ENCODE assay signal across 24 cellular contexts in the genomic region with DNA sequence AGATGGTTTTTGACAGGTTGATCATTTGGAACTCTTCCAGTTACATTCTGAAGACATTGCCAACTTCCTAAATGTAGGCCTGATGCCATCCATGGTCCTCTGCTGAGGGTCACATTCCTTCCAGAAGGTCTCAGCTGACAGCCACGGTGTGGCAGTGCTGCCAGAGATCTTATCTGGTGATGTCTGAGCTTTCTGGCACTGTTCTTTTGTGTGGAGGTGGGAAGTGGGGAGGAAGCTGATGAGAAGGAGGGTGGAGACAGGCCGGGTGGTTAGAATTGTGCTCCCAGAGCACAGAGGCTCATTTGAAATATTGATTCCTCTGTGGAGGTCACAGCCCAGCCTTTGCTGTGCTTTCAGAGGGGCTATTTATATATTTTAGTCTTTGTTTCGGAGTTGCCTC. TPM values are rescaled to one million over a fixed set of nuclear protein-coding genes. Genes with fewer than 3 reads are reported as not detected.
DNase-seq lines count a peak whose midpoint lies in the region; ATAC-seq, FAIRE-seq and TF ChIP-seq lines count a peak whose summit lies in the region.
"Had no signal": no experiment of that assay in that cellular context is flagged by ENCODE, and none has a peak within 500 bp of the region (broad histone marks: within the 10 kb centered on the region; RNA-seq: fewer than 3 reads in every experiment).

No MANE protein-coding gene starts in this region.

- no peaks in the 10 kb centered on the region for H3K79me2 ChIP-seq in OCI-LY7 (ENCODE audit: insufficient read depth, low read depth, low read length)

- H3K4me2 ChIP-seq in OCI-LY7 (ENCODE audit: low read length), result no peak overlapping the region

- CTCF ChIA-PET in OCI-LY7 (lab: Charles Lee; ENCODE audit: unreplicated experiment), result interaction anchor here (2.1 kb wide), 1 partner anchor 11 kb away, joined by 4 read pairs; no protein-coding TSS in a partner anchor

- ATAC-seq in Right ventricle myocardium inferior (peak; percentile 41), left ventricle myocardium superior (peak; percentile 70)
- ATAC-seq: gastroesophageal sphincter; naive thymus-derived CD4-positive, alpha-beta T cell had no signal

- no peak overlapping the region for H3K27ac ChIP-seq in OCI-LY7 (ENCODE audit: low read depth, low read length, poor library complexity, severe bottlenecking)
- H3K27ac ChIP-seq: esophagus squamous epithelium, gastroesophageal sphincter, ovary, Peyer's patch, upper lobe of left lung, WERI-Rb-1 had no signal

- intact Hi-C loops in Right ventricle myocardium inferior (cut with DNase I) (no loop called here), cardiac septum (cut with DNase I) (no loop called here), OCI-LY7 (cut with micrococcal nuclease; ENCODE audit: unreplicated experiment) (no loop called here), left ventricle myocardium superior (cut with micrococcal nuclease) (no loop called here)

- FAIRE-seq in D721Med (lab: Jason Lieb, UNC), result no peak
- FAIRE-seq: astrocyte had no signal

- no peak overlapping the region for H3K4me3 ChIP-seq in OCI-LY7 (ENCODE audit: low read depth, low read length, poor library complexity, severe bottlenecking)
- H3K4me3 ChIP-seq: esophagus squamous epithelium, gastroesophageal sphincter, HAP-1, ovary, Peyer's patch, upper lobe of left lung had no signal

- H3K9me2 ChIP-seq in OCI-LY7 (ENCODE audit: insufficient read depth, low read length), result no peaks in the 10 kb centered on the region

- no peaks in the 10 kb centered on the region for H4K20me1 ChIP-seq in OCI-LY7 (ENCODE audit: insufficient read depth, low read length)

- DNase-seq in Right ventricle myocardium inferior (ENCODE audit: missing footprints) (no peak), cardiac septum (ENCODE audit: low spot score) (no peak), OCI-LY7 (ENCODE audit: low spot score) (no peak), left ventricle myocardium superior (no peak), HCEC 1CT (no peak), D721Med (ENCODE audit: insufficient read length, low spot score) (no peak)
- no peak for DNase-seq in activated naive CD4-positive, alpha-beta T cell (lab: John Stamatoyannopoulos, UW)
- DNase-seq in effector CD8-positive, alpha-beta T cell (lab: John Stamatoyannopoulos, UW), result no peak
- DNase-seq: activated CD4-positive, alpha-beta T cell treated with anti-CD3 and anti-CD28 coated beads, Interleukin-2, amount 50 U/mL, for 1 hour; activated naive CD8-positive, alpha-beta T cell treated with anti-CD3 and anti-CD28 coated beads for 36 hours; C1 segment of cervical spinal cord; effector CD4-positive, alpha-beta T cell; esophagus squamous epithelium; KG1; mesendoderm; naive thymus-derived CD4-positive, alpha-beta T cell; NCI-H187 treated with DMSO at 0.1 percent for 48 hours; ovary; Peyer's patch; upper lobe of left lung; WERI-Rb-1 had no signal

- no peaks in the 10 kb centered on the region for H3K9me3 ChIP-seq in OCI-LY7 (ENCODE audit: low read length)
- H3K9me3 ChIP-seq: esophagus squamous epithelium, gastroesophageal sphincter, HAP-1, ovary, Peyer's patch, upper lobe of left lung had no signal

- BruUV-seq in OCI-LY7 (replicated peaks; lab: Mats Ljungman, UMichigan), result no TSS peak

- TF ChIP-seq CTCF in OCI-LY7 (conservative IDR thresholded peaks at IDR 0.05; ENCODE audit: low read length) (no peak), D721Med (IDR thresholded peaks at IDR 0.05; ENCODE audit: insufficient read depth, missing control alignments) (no peak)

- POLR2A ChIA-PET in OCI-LY7 (lab: Charles Lee), result interaction anchor here (1.2 to 1.7 kb wide), 4 partner anchors 11 to 15 kb away, joined by 3 to 10 read pairs (median 6); no protein-coding TSS in a partner anchor

- H2AFZ ChIP-seq in OCI-LY7 (ENCODE audit: low read length), result peak overlapping the region; percentile 13; the same call in 1 of the 2 replicates

- H3K4me1 ChIP-seq in OCI-LY7 (ENCODE audit: insufficient read depth, low read length, poor library complexity, severe bottlenecking), result peaks cover 3% of the 10 kb centered on the region
- H3K4me1 ChIP-seq: esophagus squamous epithelium, HAP-1, Peyer's patch had no signal

- H3K36me3 ChIP-seq in OCI-LY7 (ENCODE audit: insufficient read depth, low read length), result no peaks in the 10 kb centered on the region
- H3K36me3 ChIP-seq: esophagus squamous epithelium, gastroesophageal sphincter, HAP-1, ovary, Peyer's patch, upper lobe of left lung, WERI-Rb-1 had no signal

RNA-seq across cellular contexts. Expression of gene MTIF3, which starts 16.1 kb away (rescaled TPM):
- total RNA-seq in Right ventricle myocardium inferior, result 185 TPM
- 83.8 TPM for total RNA-seq in cardiac septum
- 37.9 and 56.3 TPM in 2 replicates for total RNA-seq in OCI-LY7 (2014; rRNA removed; shearing (Covaris generic))
- total RNA-seq in OCI-LY7 (2022), result 42.9 and 51.2 TPM in 2 replicates
- 179 TPM for total RNA-seq in left ventricle myocardium superior

RNA-seq across cellular contexts. Expression of gene GTF3A, which starts 42.1 kb away (rescaled TPM):
- total RNA-seq in Right ventricle myocardium inferior (235 TPM), cardiac septum (167 TPM), OCI-LY7 (2022) (242 and 245 TPM in 2 replicates), left ventricle myocardium superior (227 TPM)
- total RNA-seq in OCI-LY7 (2014; rRNA removed; shearing (Covaris generic)), result 220 and 251 TPM in 2 replicates
